ENCODE assay signal across 12 cellular contexts in genomic region chr5:132474131-132474723, GRCh38. TPM values are rescaled to one million over a fixed set of nuclear protein-coding genes. Genes with fewer than 3 reads are reported as not detected.
DNase-seq lines count a peak whose midpoint lies in the region; ATAC-seq and TF ChIP-seq lines count a peak whose summit lies in the region.
"Had no signal": no experiment of that assay in that cellular context is flagged by ENCODE, and none has a peak within 500 bp of the region (broad histone marks: within the 10 kb centered on the region; RNA-seq: fewer than 3 reads in every experiment).

No MANE protein-coding gene starts in this region.

- intact Hi-C loops in CD14-positive monocyte (cut with micrococcal nuclease): no loop called here

- H3K79me2 ChIP-seq in H9 (ENCODE audit: insufficient read depth, low read length): no peaks in the 10 kb centered on the region

- no peaks in the 10 kb centered on the region for H3K23me2 ChIP-seq in H9 (ENCODE audit: insufficient read length, low read depth, low read length, poor library complexity, severe bottlenecking)

- H3K4me2 ChIP-seq in H9 (ENCODE audit: insufficient read depth, insufficient read length, low read length): no peak overlapping the region

- no peaks in the 10 kb centered on the region for H3K27me3 ChIP-seq in H9 (ENCODE audit: insufficient read depth, low read length)

- peak overlapping the region in 4 of 7 donors; percentile 15 to 77 (median 38) for H3K27ac Mint-ChIP-seq in CD14-positive monocyte
- H3K27ac Mint-ChIP-seq in H9: peak overlapping the region; percentile 7 to 55 (median 26); a peak in 4 of 7 replicates
- peak overlapping the region; percentile 40 for H3K27ac Mint-ChIP-seq in activated naive CD8-positive, alpha-beta T cell treated with anti-CD3 and anti-CD28 coated beads for 36 hours
- peak overlapping the region; percentile 90 to 97 for H3K27ac Mint-ChIP-seq in natural killer cell treated with Interleukin-12 subunit alpha and Interleukin-12 subunit beta and Interleukin-15 and Interleukin-18, amount 100 ng/mL, for 72 hours

- H3K4me3 Mint-ChIP-seq in CD14-positive monocyte (no peak overlapping the region), H9 (peak overlapping the region in 1 of 2 experiments; percentile 10; a peak in 1 of 5 replicates)
- H3K4me3 Mint-ChIP-seq in activated naive CD8-positive, alpha-beta T cell treated with anti-CD3 and anti-CD28 coated beads for 36 hours: no peak overlapping the region
- peak overlapping the region; percentile 48 for H3K4me3 Mint-ChIP-seq in natural killer cell treated with Interleukin-12 subunit alpha and Interleukin-12 subunit beta and Interleukin-15 and Interleukin-18, amount 100 ng/mL, for 72 hours

- peaks cover 2% of the 10 kb centered on the region; the same call in 1 of the 2 replicates for H3K4me1 ChIP-seq in H9 (ENCODE audit: insufficient read depth, low read length)

- no peak overlapping the region for H2BK120ac ChIP-seq in H9 (ENCODE audit: low read depth, low read length, poor library complexity, severe bottlenecking)

- H3K27ac ChIP-seq in H9 (ENCODE audit: insufficient read length, low read depth, low read length): no peak overlapping the region

- no peaks in the 10 kb centered on the region for H3K9me3 ChIP-seq in H9 (ENCODE audit: control insufficient read depth, low read depth, low read length)

- H3K79me1 ChIP-seq in H9 (ENCODE audit: insufficient read depth, low read depth, low read length, poor library complexity, severe bottlenecking): no peaks in the 10 kb centered on the region

- peaks cover 63% of the 10 kb centered on the region for H3K4me1 Mint-ChIP-seq in CD14-positive monocyte
- peaks cover 19 to 20% of the 10 kb centered on the region in 2 experiments for H3K4me1 Mint-ChIP-seq in H9
- H3K4me1 Mint-ChIP-seq in activated naive CD8-positive, alpha-beta T cell treated with anti-CD3 and anti-CD28 coated beads for 36 hours: peaks cover 70% of the 10 kb centered on the region
- peaks cover 84 to 85% of the 10 kb centered on the region in 2 donors for H3K4me1 Mint-ChIP-seq in natural killer cell treated with Interleukin-12 subunit alpha and Interleukin-12 subunit beta and Interleukin-15 and Interleukin-18, amount 100 ng/mL, for 72 hours (ENCODE audit: low read depth in 2 of 2)

- ATAC-seq in natural killer cell treated with Interleukin-12 subunit alpha and Interleukin-12 subunit beta and Interleukin-15 and Interleukin-18, amount 100 ng/mL, for 72 hours: no peak
- ATAC-seq in GM18498 (IDR thresholded peaks at IDR 0.05; ENCODE audit: unreplicated experiment): no peak

- no peak overlapping the region for H4K8ac ChIP-seq in H9 (replicated peaks; ENCODE audit: insufficient read length, low read depth, low read length)

- H3K23ac ChIP-seq in H9 (ENCODE audit: insufficient read length, low read depth, low read length): no peak overlapping the region

- H3K9me3 Mint-ChIP-seq in CD14-positive monocyte: peaks cover 0 to 9% (median 4%) of the 10 kb centered on the region in 7 donors
- peaks cover 0 to 2% of the 10 kb centered on the region in 2 experiments; a peak in 2 of 5 replicates for H3K9me3 Mint-ChIP-seq in H9
- H3K9me3 Mint-ChIP-seq in activated naive CD8-positive, alpha-beta T cell treated with anti-CD3 and anti-CD28 coated beads for 36 hours: no peaks in the 10 kb centered on the region
- H3K9me3 Mint-ChIP-seq in natural killer cell treated with Interleukin-12 subunit alpha and Interleukin-12 subunit beta and Interleukin-15 and Interleukin-18, amount 100 ng/mL, for 72 hours: no peaks in the 10 kb centered on the region

- H3K56ac ChIP-seq in H9 (ENCODE audit: insufficient read length, low read depth, low read length): no peak overlapping the region

- no peak overlapping the region for H2BK12ac ChIP-seq in H9 (ENCODE audit: insufficient read length, low read depth, low read length)

- H2BK20ac ChIP-seq in H9 (ENCODE audit: low read depth, low read length, poor library complexity, severe bottlenecking): no peak overlapping the region

- H2AK5ac ChIP-seq in H9 (ENCODE audit: insufficient read length, low read length): no peak overlapping the region

- no peak overlapping the region for H3K9ac ChIP-seq in H9 (ENCODE audit: extremely low read depth, insufficient read length, low read length)

- no peak overlapping the region for H2BK5ac ChIP-seq in H9 (ENCODE audit: insufficient read length, low read length)

- H2BK15ac ChIP-seq in H9 (ENCODE audit: low read depth, low read length): no peak overlapping the region

- no peak overlapping the region for H3K14ac ChIP-seq in H9 (ENCODE audit: insufficient read depth, low read length)

- H2AFZ ChIP-seq in H9 (ENCODE audit: low read length): no peak overlapping the region

- H4K20me1 ChIP-seq in H9 (ENCODE audit: control insufficient read depth, insufficient read depth, insufficient read length): no peaks in the 10 kb centered on the region

- H3K36me3 Mint-ChIP-seq in CD14-positive monocyte: peaks cover 46 to 52% of the 10 kb centered on the region in 2 donors
- no peaks in the 10 kb centered on the region; a peak in 1 of 7 replicates for H3K36me3 Mint-ChIP-seq in H9 (ENCODE audit: insufficient read depth in 1 of 3, low read depth in 3 of 3)
- H3K36me3 Mint-ChIP-seq in activated naive CD8-positive, alpha-beta T cell treated with anti-CD3 and anti-CD28 coated beads for 36 hours: peaks cover 5% of the 10 kb centered on the region
- no peaks in the 10 kb centered on the region for H3K36me3 Mint-ChIP-seq in natural killer cell treated with Interleukin-12 subunit alpha and Interleukin-12 subunit beta and Interleukin-15 and Interleukin-18, amount 100 ng/mL, for 72 hours

- no peak for TF ChIP-seq CTCF in CD14-positive monocyte (IDR thresholded peaks at IDR 0.05)
- TF ChIP-seq CTCF in H9 (conservative IDR thresholded peaks at IDR 0.05): no peak

- H4K91ac ChIP-seq in H9 (ENCODE audit: insufficient read length, low read depth, low read length): no peak overlapping the region

- H3K4ac ChIP-seq in H9 (ENCODE audit: low read depth, low read length): no peak overlapping the region

- no CpG with 5 or more reads among the region's 3 CpGs for WGBS in H9 (ENCODE audit: extremely low coverage, insufficient read length, low lambda C conversion rate)

- peaks cover 0 to 5% (median 3%) of the 10 kb centered on the region in 3 donors for H3K27me3 Mint-ChIP-seq in CD14-positive monocyte (ENCODE audit: low read depth in 3 of 3)
- no peaks in the 10 kb centered on the region for H3K27me3 Mint-ChIP-seq in H9 (ENCODE audit: low read depth)
- H3K27me3 Mint-ChIP-seq in activated naive CD8-positive, alpha-beta T cell treated with anti-CD3 and anti-CD28 coated beads for 36 hours: no peaks in the 10 kb centered on the region
- H3K27me3 Mint-ChIP-seq in natural killer cell treated with Interleukin-12 subunit alpha and Interleukin-12 subunit beta and Interleukin-15 and Interleukin-18, amount 100 ng/mL, for 72 hours: no peaks in the 10 kb centered on the region

- H4K5ac ChIP-seq in H9 (ENCODE audit: insufficient read length, low read depth, low read length): no peak overlapping the region

- DNase-seq in CD14-positive monocyte (ENCODE audit: low spot score) (no peak), H9 (no peak), T1000 (lab: John Stamatoyannopoulos, UW) (no peak), NCI-H1105 treated with DMSO at 0.1 percent for 48 hours (lab: John Stamatoyannopoulos, UW) (no peak), HT-29 (ENCODE audit: low spot score) (no peak)
- no peak for DNase-seq in activated naive CD8-positive, alpha-beta T cell treated with anti-CD3 and anti-CD28 coated beads for 36 hours
- no peak for DNase-seq in natural killer cell treated with Interleukin-12 subunit alpha and Interleukin-12 subunit beta and Interleukin-15 and Interleukin-18, amount 100 ng/mL, for 72 hours (ENCODE audit: low spot score)
- DNase-seq: cerebellar nuclear complex; KBM-7; NCI-H2081 treated with DMSO at 0.1 percent for 48 hours; stimulated activated CD4-positive, alpha-beta T cell treated with anti-CD3 and anti-CD28 coated beads, Interleukin-12 subunit alpha, Interleukin-12 subunit beta, amount 100 ng/mL, for 4 hours had no signal

- no peak overlapping the region for H3T11ph ChIP-seq in H9 (ENCODE audit: low read length)

- H3K18ac ChIP-seq in H9 (ENCODE audit: insufficient read length, low read depth, low read length): no peak overlapping the region

RNA-seq across cellular contexts. Expression of gene IRF1, which starts 16.3 kb away (rescaled TPM):
- polyA plus RNA-seq in CD14-positive monocyte: 100 to 1,000 TPM; 125 to 129 TPM
- 7.2 and 8.7 TPM in 2 replicates for total RNA-seq in H9 (2021)
- total RNA-seq in activated naive CD8-positive, alpha-beta T cell treated with anti-CD3 and anti-CD28 coated beads for 36 hours: 100 to 1,000 TPM; 228 to 232 TPM
- 100 to 1,000 TPM; 351 to 512 TPM for total RNA-seq in natural killer cell treated with Interleukin-12 subunit alpha and Interleukin-12 subunit beta and Interleukin-15 and Interleukin-18, amount 100 ng/mL, for 72 hours
- 52.0 and 58.7 TPM in 2 replicates for total RNA-seq in HT-29 (2014; rRNA removed; shearing (Covaris generic))

Comparison
In these comparisons a context has a peak if more than half of its experiments do, and no peak if none do; other contexts are left out.
1. H3K27ac Mint-ChIP-seq: peak in every context shown above with its lines; median percentile 94 in natural killer cell treated with Interleukin-12 subunit alpha and Interleukin-12 subunit beta and Interleukin-15 and Interleukin-18, amount 100 ng/mL, for 72 hours; 40 in activated naive CD8-positive, alpha-beta T cell treated with anti-CD3 and anti-CD28 coated beads for 36 hours; 38 in CD14-positive monocyte; 26 in H9.